ENCODE assay signal across 8 cellular contexts in the genomic region with DNA sequence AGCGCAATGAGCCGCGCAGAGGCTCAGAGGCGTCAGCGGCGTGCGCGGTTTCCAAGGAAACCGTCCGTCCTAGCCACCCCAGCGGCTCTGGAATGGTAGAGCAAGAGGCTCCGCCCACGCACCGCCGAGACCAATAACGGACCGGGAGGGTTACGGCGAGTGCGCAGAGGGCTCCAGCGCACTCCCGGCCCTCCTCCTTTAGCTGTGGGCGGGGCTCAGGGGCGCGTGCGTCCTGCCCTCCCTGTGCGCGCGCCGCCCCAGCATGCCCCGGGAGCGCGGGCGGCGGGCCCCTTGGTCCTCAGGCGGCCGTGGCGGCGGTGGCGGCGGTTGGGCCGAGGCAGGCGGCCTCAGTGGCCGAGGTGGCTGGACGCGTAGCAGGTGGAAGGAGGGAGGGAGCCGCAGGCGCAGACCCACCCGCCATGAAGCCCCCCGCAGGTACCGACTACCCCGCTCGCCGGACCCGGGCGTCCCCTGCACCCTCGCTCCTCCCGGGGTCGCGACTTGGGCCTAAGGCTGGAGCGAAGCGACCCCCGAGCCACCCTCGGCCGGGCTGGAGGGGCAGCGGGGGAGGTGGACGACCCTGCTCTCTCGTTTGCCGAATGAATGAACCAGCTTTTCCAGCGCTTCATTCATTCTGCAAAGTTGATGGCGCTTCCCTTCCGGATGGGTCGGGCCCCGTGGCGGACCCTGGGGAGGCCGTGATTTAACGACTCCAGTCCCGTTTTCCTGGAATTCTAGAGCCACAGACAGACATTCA. TPM values are rescaled to one million over a fixed set of nuclear protein-coding genes. Genes with fewer than 3 reads are reported as not detected.
DNase-seq lines count a peak whose midpoint lies in the region; ATAC-seq and TF ChIP-seq lines count a peak whose summit lies in the region.

A gene (plus strand): TSS at position 260 of the 757 bp plus-strand sequence. CDS start 160 bp downstream, at position 420.

- no peak for TF ChIP-seq CTCF in CD8-positive, alpha-beta T cell (IDR thresholded peaks at IDR 0.05)

- H3K27ac ChIP-seq in CD8-positive, alpha-beta T cell (ENCODE audit: low read depth, low read length) = peak within 1 kb of the TSS; percentile 57
- peak within 1 kb of the TSS; percentile 66 for H3K27ac ChIP-seq in effector memory CD4-positive, alpha-beta T cell (ENCODE audit: insufficient read depth, low read length, poor library complexity, severe bottlenecking)

- H3K36me3 ChIP-seq in CD8-positive, alpha-beta T cell (ENCODE audit: insufficient read depth, low read length) = no peaks in the 10 kb centered on the region
- no peaks in the 10 kb centered on the region for H3K36me3 ChIP-seq in effector memory CD4-positive, alpha-beta T cell (ENCODE audit: control insufficient read depth, insufficient read depth, low read length)

- peaks cover 8% of the 10 kb centered on the region for H3K36me3 Mint-ChIP-seq in CD8-positive, alpha-beta T cell

- POLR2A ChIA-PET in CD8-positive, alpha-beta T cell (lab: Charles Lee) = interaction anchor here (0.6 kb wide), 1 partner anchor 133 kb away, joined by 7 read pairs; no protein-coding TSS in a partner anchor
- POLR2A ChIA-PET in activated CD8-positive, alpha-beta memory T cell treated with anti-CD3 and anti-CD28 coated beads for 36 hours (lab: Charles Lee) = interaction anchor here (0.6 kb wide), 1 partner anchor 1202 kb away, joined by 7 read pairs; no protein-coding TSS in a partner anchor

- no peaks in the 10 kb centered on the region for H3K9me3 ChIP-seq in CD8-positive, alpha-beta T cell (ENCODE audit: low read length)
- H3K9me3 ChIP-seq in effector memory CD4-positive, alpha-beta T cell (ENCODE audit: control insufficient read depth, low read length) = no peaks in the 10 kb centered on the region

- peak; percentile 95 for ATAC-seq in CD8-positive, alpha-beta T cell
- peak; percentile 57 for ATAC-seq in GM19468 (IDR thresholded peaks at IDR 0.05; ENCODE audit: extremely low read depth, unreplicated experiment)

- no peaks in the 10 kb centered on the region for H3K27me3 Mint-ChIP-seq in CD8-positive, alpha-beta T cell (ENCODE audit: low read depth)

- DNase-seq in CD8-positive, alpha-beta T cell = peak; percentile 96 to 99 (median 97)
- peak; percentile 97 for DNase-seq in HT-29 (ENCODE audit: low spot score)
- peak; percentile 98 to 99 for DNase-seq in NOMO-1 (lab: John Stamatoyannopoulos, UW; ENCODE audit: unreplicated experiment in 2 of 2)
- peak; percentile 97 to 98 (median 97) for DNase-seq in effector memory CD4-positive, alpha-beta T cell
- peak; percentile 99 for DNase-seq in lung microvascular endothelial cell (ENCODE audit: low read depth in 2 of 2)
- DNase-seq in stimulated activated CD4-positive, alpha-beta T cell treated with anti-CD3 and anti-CD28 coated beads, TNF-alpha, amount 100 ng/mL, for 48 hours (ENCODE audit: low read depth in 3 of 3) = peak; percentile 99 to 100 (median 99)

- peaks cover 45% of the 10 kb centered on the region for H3K4me1 Mint-ChIP-seq in CD8-positive, alpha-beta T cell (ENCODE audit: low read depth)

- no peaks in the 10 kb centered on the region for H3K27me3 ChIP-seq in CD8-positive, alpha-beta T cell (ENCODE audit: insufficient read depth, low read length)
- no peaks in the 10 kb centered on the region for H3K27me3 ChIP-seq in effector memory CD4-positive, alpha-beta T cell (replicated peaks; ENCODE audit: control insufficient read depth, insufficient read depth, low read length, poor library complexity, severe bottlenecking)

- peak within 1 kb of the TSS; percentile 77 for H3K4me3 ChIP-seq in CD8-positive, alpha-beta T cell (ENCODE audit: low read depth, low read length)
- H3K4me3 ChIP-seq in effector memory CD4-positive, alpha-beta T cell (ENCODE audit: insufficient read depth, low read depth, low read length, poor library complexity, severe bottlenecking) = peak within 1 kb of the TSS; percentile 86

- H3K27ac Mint-ChIP-seq in CD8-positive, alpha-beta T cell = peak within 1 kb of the TSS; percentile 84

- H3K4me1 ChIP-seq in CD8-positive, alpha-beta T cell (ENCODE audit: insufficient read depth, low read length) = peaks cover 41% of the 10 kb centered on the region
- peaks cover 25% of the 10 kb centered on the region for H3K4me1 ChIP-seq in effector memory CD4-positive, alpha-beta T cell (ENCODE audit: control insufficient read depth, insufficient read depth, low read length, poor library complexity, severe bottlenecking)

- CTCF ChIA-PET in CD8-positive, alpha-beta T cell (lab: Charles Lee) = interaction anchor here (0.7 to 1.0 kb wide), 3 partner anchors 36 to 811 kb away, joined by 3 read pairs; no protein-coding TSS in a partner anchor
- CTCF ChIA-PET in activated CD8-positive, alpha-beta memory T cell treated with anti-CD3 and anti-CD28 coated beads for 36 hours (lab: Charles Lee) = interaction anchor here (0.8 to 1.5 kb wide), 2 partner anchors 56 to 137 kb away, joined by 3 to 4 read pairs; a partner anchor contains a TSS

- H3K4me3 Mint-ChIP-seq in CD8-positive, alpha-beta T cell = peak within 1 kb of the TSS; percentile 83

- H3K9me3 Mint-ChIP-seq in CD8-positive, alpha-beta T cell = no peaks in the 10 kb centered on the region

- intact Hi-C loops in CD8-positive, alpha-beta T cell (cut with DNase I, micrococcal nuclease) = loop anchor here (1.0 to 10.0 kb wide), 11 partner anchors 34 to 979 kb away; a partner anchor contains a TSS

RNA-seq across cellular contexts. Expression of the gene that starts here (rescaled TPM):
- 10 to 100 TPM; 23.4 to 27.7 TPM for total RNA-seq in CD8-positive, alpha-beta T cell
- 271 and 308 TPM in 2 replicates for total RNA-seq in HT-29 (2014; rRNA removed; shearing (Covaris generic))
- 100 to 1,000 TPM; 189 to 194 TPM for total RNA-seq in activated CD8-positive, alpha-beta memory T cell treated with anti-CD3 and anti-CD28 coated beads for 36 hours
- 26.6 and 36.8 TPM in 2 replicates for total RNA-seq in lung microvascular endothelial cell

Comparison
In these comparisons a context has a peak if more than half of its experiments do, and no peak if none do; other contexts are left out.
1. Peak in every context shown above with its lines: DNase-seq, ATAC-seq, H3K4me3 ChIP-seq and H3K27ac ChIP-seq.